In genomic region chr18:37566479-37567060, GRCh38 we compare ENCODE assay signal across 9 cellular contexts. TPM values are rescaled to one million over a fixed set of nuclear protein-coding genes. Genes with fewer than 3 reads are reported as not detected.
DNase-seq lines count a peak whose midpoint lies in the region; ATAC-seq and TF ChIP-seq lines count a peak whose summit lies in the region.
"Had no signal": no experiment of that assay in that cellular context is flagged by ENCODE, and none has a peak within 500 bp of the region (broad histone marks: within the 10 kb centered on the region; RNA-seq: fewer than 3 reads in every experiment).

No MANE protein-coding gene starts in this region.

- peak overlapping the region in 6 of 7 donors; percentile 32 to 74 (median 57) for H3K4me3 Mint-ChIP-seq in CD8-positive, alpha-beta memory T cell
- H3K4me3 Mint-ChIP-seq in endothelial cell (ENCODE audit: unreplicated experiment) (peak overlapping the region; percentile 88), neural crest cell (peak overlapping the region; percentile 91)
- H3K4me3 Mint-ChIP-seq: T-helper 1 cell treated with Interleukin-12 subunit alpha and Interleukin-12 subunit beta and Interleukin-4 antibody, amounts not matched to agents 30 μg/mL and 1 μg/mL, for 36 hours had no signal

- H3K4me1 Mint-ChIP-seq in CD8-positive, alpha-beta memory T cell = peaks cover 4 to 22% (median 15%) of the 10 kb centered on the region in 3 donors
- H3K4me1 Mint-ChIP-seq in endothelial cell (ENCODE audit: unreplicated experiment) = peaks cover 7% of the 10 kb centered on the region
- peaks cover 17% of the 10 kb centered on the region for H3K4me1 Mint-ChIP-seq in neural crest cell

- TF ChIP-seq CTCF in endothelial cell (IDR thresholded peaks at IDR 0.05; ENCODE audit: unreplicated experiment) (no peak), neural crest cell (conservative IDR thresholded peaks at IDR 0.05) (no peak)

- DNase-seq in CD8-positive, alpha-beta memory T cell = no peak
- peak; percentile 43 for DNase-seq in NCI-H1417 treated with DMSO at 0.1 percent for 48 hours (lab: John Stamatoyannopoulos, UW)
- DNase-seq in endothelial cell (ENCODE audit: low spot score) = no peak
- no peak for DNase-seq in neural crest cell (ENCODE audit: low read depth, low spot score)
- DNase-seq in iPS-NIHi11 (ENCODE audit: low spot score) = no peak
- no peak for DNase-seq in stimulated activated CD8-positive, alpha-beta memory T cell treated with anti-CD3 and anti-CD28 coated beads, Interleukin-4, amount 100 ng/mL, for 48 hours
- DNase-seq in HPDE6-E6E7 (ENCODE audit: extremely low spot score) = no peak

- H3K9me3 ChIP-seq in CD8-positive, alpha-beta memory T cell (ENCODE audit: low read length) = no peaks in the 10 kb centered on the region

- CTCF ChIA-PET in CD8-positive, alpha-beta memory T cell (lab: Charles Lee) = no interaction called here

- H3K4me3 ChIP-seq in CD8-positive, alpha-beta memory T cell (ENCODE audit: low read length) = no peak overlapping the region

- H3K27ac Mint-ChIP-seq in CD8-positive, alpha-beta memory T cell = no peak overlapping the region
- no peak overlapping the region for H3K27ac Mint-ChIP-seq in endothelial cell (ENCODE audit: unreplicated experiment)
- no peak overlapping the region for H3K27ac Mint-ChIP-seq in neural crest cell (ENCODE audit: unreplicated experiment)
- H3K27ac Mint-ChIP-seq: T-helper 1 cell treated with Interleukin-12 subunit alpha and Interleukin-12 subunit beta and Interleukin-4 antibody, amounts not matched to agents 30 μg/mL and 1 μg/mL, for 36 hours had no signal

- peaks cover 15% of the 10 kb centered on the region for H3K27me3 ChIP-seq in CD8-positive, alpha-beta memory T cell (ENCODE audit: insufficient read depth, low read length, poor library complexity, severe bottlenecking)

- H3K4me1 ChIP-seq in CD8-positive, alpha-beta memory T cell (ENCODE audit: insufficient read depth, low read length) = no peaks in the 10 kb centered on the region

- H3K27me3 Mint-ChIP-seq in CD8-positive, alpha-beta memory T cell = peaks cover 60 to 83% of the 10 kb centered on the region in 2 donors
- H3K27me3 Mint-ChIP-seq in endothelial cell (ENCODE audit: unreplicated experiment) (peaks cover 12% of the 10 kb centered on the region), neural crest cell (ENCODE audit: low read depth) (peaks cover 94% of the 10 kb centered on the region)

- no peak overlapping the region for H3K27ac ChIP-seq in CD8-positive, alpha-beta memory T cell (ENCODE audit: low read depth, low read length)

- peaks cover 0 to 4% (median 0%) of the 10 kb centered on the region in 3 donors for H3K36me3 Mint-ChIP-seq in CD8-positive, alpha-beta memory T cell
- H3K36me3 Mint-ChIP-seq in endothelial cell (ENCODE audit: low read depth, unreplicated experiment) (no peaks in the 10 kb centered on the region), neural crest cell (ENCODE audit: low read depth) (peaks cover 2% of the 10 kb centered on the region)

- no peaks in the 10 kb centered on the region for H3K36me3 ChIP-seq in CD8-positive, alpha-beta memory T cell (ENCODE audit: insufficient read depth, low read length)

- H3K9me3 Mint-ChIP-seq in CD8-positive, alpha-beta memory T cell = peaks cover 0 to 13% (median 3%) of the 10 kb centered on the region in 5 donors
- no peaks in the 10 kb centered on the region for H3K9me3 Mint-ChIP-seq in endothelial cell (ENCODE audit: unreplicated experiment)
- H3K9me3 Mint-ChIP-seq in neural crest cell = no peaks in the 10 kb centered on the region
- H3K9me3 Mint-ChIP-seq: T-helper 1 cell treated with Interleukin-12 subunit alpha and Interleukin-12 subunit beta and Interleukin-4 antibody, amounts not matched to agents 30 μg/mL and 1 μg/mL, for 36 hours had no signal

- POLR2A ChIA-PET in CD8-positive, alpha-beta memory T cell (lab: Charles Lee) = no interaction called here

- ATAC-seq in HG02840 (IDR thresholded peaks at IDR 0.05; ENCODE audit: low FRiP score, unreplicated experiment) = no peak

RNA-seq across cellular contexts. Expression of gene CELF4, which starts 1.0 kb away (rescaled TPM):
- total RNA-seq in CD8-positive, alpha-beta memory T cell = not detected
- not detected for polyA plus RNA-seq in CD8-positive, alpha-beta memory T cell
- total RNA-seq in endothelial cell (ENCODE audit: unreplicated experiment) = 0.44 TPM
- total RNA-seq in neural crest cell = 1.8 and 1.9 TPM in 2 replicates
